ENCODE assay signal across 8 cellular contexts in the genomic region with DNA sequence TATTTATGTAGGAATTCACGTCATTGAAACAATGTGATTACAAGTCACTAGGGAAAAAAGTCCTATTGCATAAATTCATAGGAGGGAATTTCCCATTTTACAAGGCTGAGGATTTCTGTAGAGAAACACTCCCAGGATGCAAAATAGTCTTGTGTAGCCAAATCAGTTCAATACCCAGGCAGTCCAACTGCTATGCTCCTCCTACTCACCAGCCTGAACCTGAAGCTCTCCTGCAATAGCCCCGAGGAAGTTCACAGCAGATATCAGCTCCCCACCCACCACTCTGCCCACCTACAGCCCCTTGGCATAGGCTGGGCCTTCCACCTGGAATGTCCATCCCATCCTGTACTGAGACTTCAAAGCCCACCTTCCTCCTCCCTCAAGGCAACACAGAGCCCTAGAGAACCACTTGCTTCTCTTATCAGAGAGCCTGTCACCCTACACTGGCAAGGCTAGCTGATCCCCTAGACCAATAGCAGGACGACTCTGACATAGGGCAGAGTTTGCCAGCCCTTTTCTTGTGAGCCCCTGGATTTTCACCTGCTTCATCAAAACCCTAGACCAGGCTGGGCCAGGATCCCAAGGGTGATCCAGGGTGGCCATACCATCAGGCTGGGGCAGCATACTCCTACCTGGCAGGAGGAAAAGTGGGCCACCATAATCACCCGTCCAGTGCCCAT. TPM values are rescaled to one million over a fixed set of nuclear protein-coding genes. Genes with fewer than 3 reads are reported as not detected.
DNase-seq lines count a peak whose midpoint lies in the region; ATAC-seq and TF ChIP-seq lines count a peak whose summit lies in the region.

No MANE protein-coding gene starts in this region.

- DNase-seq in right atrium auricular region (ENCODE audit: low spot score) (no peak), left cardiac atrium (no peak), fibroblast of gingiva (ENCODE audit: low read depth) (peak; percentile 67), ureter (ENCODE audit: low spot score) (no peak)
- peak; percentile 9 for DNase-seq in T-helper 2 cell treated with Interferon-gamma antibody and Interleukin-4, amounts not matched to agents 5 μg/mL and 100 μg/mL, for 36 hours (ENCODE audit: low spot score)
- DNase-seq in activated CD4-positive, alpha-beta T cell treated with anti-CD3 and anti-CD28 coated beads, Interleukin-2, amount 50 U/mL, for 4 hours, result no peak

- intact Hi-C loops in left cardiac atrium (cut with DNase I), result loop anchor here in 1 of 2 donors (5.0 to 10.0 kb wide), 2 partner anchors 40 to 252 kb away; no protein-coding TSS in a partner anchor

- ATAC-seq in left cardiac atrium (no peak), GM19023 (IDR thresholded peaks at IDR 0.05; ENCODE audit: unreplicated experiment) (no peak)

- H3K36me3 ChIP-seq in right atrium auricular region (no peaks in the 10 kb centered on the region), rectal smooth muscle tissue (ENCODE audit: control insufficient read depth, insufficient read depth, low read length) (peaks cover 4% of the 10 kb centered on the region)

- H3K4me3 Mint-ChIP-seq in T-helper 2 cell treated with Interferon-gamma antibody and Interleukin-4, amounts not matched to agents 5 μg/mL and 100 μg/mL, for 36 hours, result peak overlapping the region; percentile 81

- H3K4me1 Mint-ChIP-seq in T-helper 2 cell treated with Interferon-gamma antibody and Interleukin-4, amounts not matched to agents 5 μg/mL and 100 μg/mL, for 36 hours (ENCODE audit: low read depth), result peaks cover 45% of the 10 kb centered on the region

- H3K9ac ChIP-seq in rectal smooth muscle tissue (ENCODE audit: low read length), result no peak overlapping the region

- peaks cover 0 to 53% of the 10 kb centered on the region in 2 donors for H3K4me1 ChIP-seq in right atrium auricular region
- peaks cover 9% of the 10 kb centered on the region for H3K4me1 ChIP-seq in rectal smooth muscle tissue (ENCODE audit: control insufficient read depth, insufficient read depth, low read length)

- peak overlapping the region; percentile 86 to 90 for H3K27ac ChIP-seq in right atrium auricular region
- no peak overlapping the region for H3K27ac ChIP-seq in rectal smooth muscle tissue (ENCODE audit: low read depth, low read length)

- H3K27ac Mint-ChIP-seq in T-helper 2 cell treated with Interferon-gamma antibody and Interleukin-4, amounts not matched to agents 5 μg/mL and 100 μg/mL, for 36 hours, result peak overlapping the region; percentile 76

- no peaks in the 10 kb centered on the region for H3K27me3 Mint-ChIP-seq in T-helper 2 cell treated with Interferon-gamma antibody and Interleukin-4, amounts not matched to agents 5 μg/mL and 100 μg/mL, for 36 hours (ENCODE audit: low read depth)

- H3K4me3 ChIP-seq in right atrium auricular region, result peak overlapping the region in 1 of 2 donors; percentile 88
- H3K4me3 ChIP-seq in rectal smooth muscle tissue (ENCODE audit: low read length), result peak overlapping the region; percentile 3

- H3K9me3 ChIP-seq in right atrium auricular region, result no peaks in the 10 kb centered on the region

- H3K27me3 ChIP-seq in right atrium auricular region (no peaks in the 10 kb centered on the region), rectal smooth muscle tissue (ENCODE audit: control insufficient read depth, insufficient read depth, low read length) (no peaks in the 10 kb centered on the region)

- TF ChIP-seq CTCF in right atrium auricular region (IDR thresholded peaks at IDR 0.05), result no peak

- peaks cover 23% of the 10 kb centered on the region for H3K36me3 Mint-ChIP-seq in T-helper 2 cell treated with Interferon-gamma antibody and Interleukin-4, amounts not matched to agents 5 μg/mL and 100 μg/mL, for 36 hours (ENCODE audit: low read depth)

- H3K9me3 Mint-ChIP-seq in T-helper 2 cell treated with Interferon-gamma antibody and Interleukin-4, amounts not matched to agents 5 μg/mL and 100 μg/mL, for 36 hours, result no peaks in the 10 kb centered on the region

RNA-seq across cellular contexts. Expression of a gene that starts 1.5 kb away (rescaled TPM):
- total RNA-seq in right atrium auricular region (10 to 100 TPM; 31.4 to 36.6 TPM), left cardiac atrium (10 to 100 TPM; 66.4 to 66.7 TPM), ureter (49.0 TPM)

RNA-seq across cellular contexts. Expression of a gene that starts 42.8 kb away (rescaled TPM):
- total RNA-seq in right atrium auricular region, result 10 to 100 TPM in 1 of 2 donors, 1 to 10 TPM in 1; 8.7 to 12.5 TPM
- total RNA-seq in left cardiac atrium, result 10 to 100 TPM in 1 of 2 donors, 1 to 10 TPM in 1; 10.0 to 11.0 TPM
- 12.3 TPM for total RNA-seq in ureter

RNA-seq across cellular contexts. Expression of a gene that starts 58.4 kb away (rescaled TPM):
- total RNA-seq in right atrium auricular region, result 10 to 100 TPM; 35.7 to 45.4 TPM
- 10 to 100 TPM; 52.4 to 66.4 TPM for total RNA-seq in left cardiac atrium
- total RNA-seq in ureter, result 97.6 TPM

RNA-seq across cellular contexts. Expression of a gene that starts 59.1 kb away (rescaled TPM):
- total RNA-seq in right atrium auricular region (10 to 100 TPM; 11.0 to 22.1 TPM), left cardiac atrium (10 to 100 TPM; 15.5 to 17.5 TPM), ureter (22.8 TPM)

Comparison
In these comparisons a context has a peak if more than half of its experiments do, and no peak if none do; other contexts are left out.
1. DNase-seq: peak in T-helper 2 cell treated with Interferon-gamma antibody and Interleukin-4, amounts not matched to agents 5 μg/mL and 100 μg/mL, for 36 hours (single experiment) and fibroblast of gingiva (single experiment); none in right atrium auricular region (single experiment), left cardiac atrium (single experiment), ureter (single experiment) and activated CD4-positive, alpha-beta T cell treated with anti-CD3 and anti-CD28 coated beads, Interleukin-2, amount 50 U/mL, for 4 hours (0 of 2).